ENCODE assay signal across 8 cellular contexts in genomic region chr3:55484741-55485207, GRCh38. TPM values are rescaled to one million over a fixed set of nuclear protein-coding genes. Genes with fewer than 3 reads are reported as not detected.
DNase-seq lines count a peak whose midpoint lies in the region; ATAC-seq and TF ChIP-seq lines count a peak whose summit lies in the region.

No MANE protein-coding gene starts in this region.

- TF ChIP-seq EP300 in sigmoid colon (IDR thresholded peaks at IDR 0.05), result no peak

- no peak overlapping the region for H3K27ac ChIP-seq in right atrium auricular region
- peak overlapping the region; percentile 79 to 83 (median 82) for H3K27ac ChIP-seq in sigmoid colon

- intact Hi-C loops in sigmoid colon (cut with DNase I), result loop anchor here (2.0 to 10.0 kb wide), 7 partner anchors 88 to 1010 kb away; no protein-coding TSS in a partner anchor

- peaks cover 7% of the 10 kb centered on the region for H3K27me3 ChIP-seq in adipocyte (replicated peaks; ENCODE audit: control insufficient read depth, insufficient read depth, low read length)
- no peaks in the 10 kb centered on the region for H3K27me3 ChIP-seq in right atrium auricular region
- H3K27me3 ChIP-seq in sigmoid colon, result peaks cover 0 to 5% (median 0%) of the 10 kb centered on the region in 3 donors

- H3K36me3 ChIP-seq in adipocyte (ENCODE audit: control insufficient read depth, insufficient read depth, low read length, severe bottlenecking), result no peaks in the 10 kb centered on the region
- H3K36me3 ChIP-seq in right atrium auricular region, result no peaks in the 10 kb centered on the region
- no peaks in the 10 kb centered on the region for H3K36me3 ChIP-seq in sigmoid colon

- ATAC-seq in GM18909 (IDR thresholded peaks at IDR 0.05; ENCODE audit: poor library complexity, unreplicated experiment) (peak; percentile 6), HG02938 (IDR thresholded peaks at IDR 0.05; ENCODE audit: unreplicated experiment) (no peak)

- TF ChIP-seq CTCF in right atrium auricular region (IDR thresholded peaks at IDR 0.05) (no peak), sigmoid colon (IDR thresholded peaks at IDR 0.05) (no peak)

- no peaks in the 10 kb centered on the region for H3K9me3 ChIP-seq in adipocyte (ENCODE audit: control insufficient read depth, low read length)
- no peaks in the 10 kb centered on the region for H3K9me3 ChIP-seq in right atrium auricular region
- H3K9me3 ChIP-seq in sigmoid colon, result no peaks in the 10 kb centered on the region

- peak overlapping the region; percentile 81 for H3K9ac ChIP-seq in adipocyte (ENCODE audit: low read length)

- peak overlapping the region; percentile 93 for H3K4me3 ChIP-seq in adipocyte (ENCODE audit: low read length)
- H3K4me3 ChIP-seq in right atrium auricular region, result peak overlapping the region; percentile 70 to 75
- H3K4me3 ChIP-seq in sigmoid colon, result peak overlapping the region; percentile 16 to 86 (median 75)

- WGBS in sigmoid colon, 2 donors, result 11 to 13% methylated on average over 17 of the region's 17 CpGs

- DNase-seq in adipocyte (ENCODE audit: low read depth) (no peak), right atrium auricular region (ENCODE audit: low spot score) (no peak), sigmoid colon (no peak), GM03348 (ENCODE audit: low spot score) (no peak)
- no peak for DNase-seq in activated naive CD4-positive, alpha-beta T cell (lab: John Stamatoyannopoulos, UW)
- no peak for DNase-seq in stimulated activated naive CD4-positive, alpha-beta T cell treated with Interleukin-2 at 50 U/mL for 16 hours (lab: John Stamatoyannopoulos, UW)

- H3K4me1 ChIP-seq in adipocyte (ENCODE audit: control insufficient read depth, insufficient read depth, low read length) (peaks cover 30% of the 10 kb centered on the region), right atrium auricular region (peaks cover 0 to 57% of the 10 kb centered on the region in 2 donors), sigmoid colon (peaks cover 0 to 45% (median 35%) of the 10 kb centered on the region in 4 donors)

- no peak for TF ChIP-seq POLR2A in sigmoid colon (IDR thresholded peaks at IDR 0.05)

RNA-seq across cellular contexts. Expression of gene WNT5A, which starts 2.3 kb away (rescaled TPM):
- 1 to 10 TPM; 2.8 to 8.0 TPM for total RNA-seq in right atrium auricular region
- total RNA-seq in sigmoid colon, result 10 to 100 TPM in 2 of 4 donors, 1 to 10 TPM in 2; 3.9 to 11.9 (median 9.7) TPM
- 1 to 10 TPM in 1 of 3 donors, under 1 TPM in 2; under 0.01 to 2.0 (median 0.46) TPM for polyA plus RNA-seq in sigmoid colon

Comparison
In these comparisons a context has a peak if more than half of its experiments do, and no peak if none do; other contexts are left out.
1. H3K27ac ChIP-seq: peak in sigmoid colon (4 of 4); none in right atrium auricular region (0 of 2).
2. Peak in every context shown above with its lines, with median percentiles within 50 percentile points of each other: H3K4me3 ChIP-seq.